12 cellular contexts compared by ENCODE assay signal in the genomic region with DNA sequence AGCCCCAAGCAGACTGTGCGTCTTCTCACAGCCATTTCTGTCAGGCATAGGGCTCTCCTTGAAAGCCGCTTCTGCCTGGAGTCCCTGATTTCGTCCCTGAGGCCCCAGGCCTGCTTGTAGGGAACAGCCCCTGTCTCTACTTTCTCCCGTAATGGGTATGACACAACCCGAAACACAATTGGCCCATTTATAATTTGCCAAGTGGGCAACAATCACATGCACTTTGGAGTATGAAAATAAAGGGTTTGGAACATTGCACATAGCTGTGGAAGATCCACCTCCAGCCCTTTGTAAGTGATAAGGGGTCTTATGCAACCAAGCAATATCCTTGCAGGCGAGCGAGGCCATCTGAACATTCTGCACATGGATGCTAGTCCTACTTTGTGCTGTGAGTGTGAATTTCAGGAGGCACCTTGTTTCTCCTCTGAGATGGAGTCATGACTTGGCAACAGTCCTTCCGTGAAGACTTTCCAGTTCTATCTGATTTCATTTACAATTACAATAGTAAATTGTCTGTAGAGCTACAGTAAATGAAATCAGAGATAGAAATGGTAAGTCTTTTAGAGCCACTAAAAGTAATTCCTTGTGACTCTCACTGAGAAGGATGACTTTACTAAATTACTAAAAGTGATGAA.
A peak's percentile ranks its signal among the peaks of the same experiment; 100 is the strongest.
DNase-seq lines count a peak whose midpoint lies in the region; ATAC-seq and TF ChIP-seq lines count a peak whose summit lies in the region.
"Had no signal": no experiment of that assay in that cellular context is flagged by ENCODE, and none has a peak within 500 bp of the region (broad histone marks: within the 10 kb centered on the region; RNA-seq: fewer than 3 reads in every experiment).

No MANE protein-coding gene starts in this region.

- H3K4me2 ChIP-seq in fibroblast of lung (ENCODE audit: extremely low read depth, insufficient read depth, low read length): no peak overlapping the region
- H3K4me2 ChIP-seq: PC-9 had no signal

- H3K27ac ChIP-seq in ACC112 (ENCODE audit: low read depth, low read length) (0 out of 2 replicates have a peak overlapping the region, but pooled peaks have one; percentile 86), SK-N-MC (peak overlapping the region; percentile 95; the same call in 1 of the 2 replicates), fibroblast of lung (ENCODE audit: insufficient read depth, low read length) (peak overlapping the region; percentile 93)
- H3K27ac ChIP-seq: PC-9 had no signal

- H3K9me3 Mint-ChIP-seq in osteocyte (ENCODE audit: unreplicated experiment): no peaks in the 10 kb centered on the region
- H3K9me3 Mint-ChIP-seq: activated CD4-positive, alpha-beta T cell treated with anti-CD3 and anti-CD28 coated beads, Interleukin-2, amount 10 ng/mL, durations not matched to agents 7 days and 5 days had no signal

- no peak overlapping the region for H3K4me3 Mint-ChIP-seq in osteocyte (ENCODE audit: unreplicated experiment)
- H3K4me3 Mint-ChIP-seq: activated CD4-positive, alpha-beta T cell treated with anti-CD3 and anti-CD28 coated beads, Interleukin-2, amount 10 ng/mL, durations not matched to agents 7 days and 5 days had no signal

- no peak for TF ChIP-seq CTCF in fibroblast of lung (conservative IDR thresholded peaks at IDR 0.05 in 1 of 2, IDR thresholded peaks at IDR 0.05 in 1 of 2; ENCODE audit: low read depth in 1 of 2, low read length in 2 of 2)
- no peak for TF ChIP-seq CTCF in osteocyte (IDR thresholded peaks at IDR 0.05)

- H3K4me1 ChIP-seq in ACC112 (ENCODE audit: control insufficient read depth, insufficient read depth, low read length, unreplicated experiment): peaks cover 28% of the 10 kb centered on the region
- H3K4me1 ChIP-seq in fibroblast of lung (ENCODE audit: control insufficient read depth, extremely low read depth, insufficient read depth, low read length): peaks cover 17% of the 10 kb centered on the region

- H3K27me3 ChIP-seq in ACC112 (ENCODE audit: insufficient read depth, low read length) (no peaks in the 10 kb centered on the region), fibroblast of lung (ENCODE audit: control insufficient read depth, insufficient read depth, low read length) (no peaks in the 10 kb centered on the region)

- H3K27me3 Mint-ChIP-seq in osteocyte (ENCODE audit: unreplicated experiment): no peaks in the 10 kb centered on the region

- peaks cover 48% of the 10 kb centered on the region for H3K4me1 Mint-ChIP-seq in osteocyte (ENCODE audit: unreplicated experiment)
- H3K4me1 Mint-ChIP-seq: activated CD4-positive, alpha-beta T cell treated with anti-CD3 and anti-CD28 coated beads, Interleukin-2, amount 10 ng/mL, durations not matched to agents 7 days and 5 days had no signal

- H3K36me3 Mint-ChIP-seq in osteocyte (ENCODE audit: unreplicated experiment): no peaks in the 10 kb centered on the region

- H3K9me3 ChIP-seq in SK-N-MC (ENCODE audit: low read depth, low read length) (no peaks in the 10 kb centered on the region), fibroblast of lung (ENCODE audit: control insufficient read depth, insufficient read depth, low read depth, low read length) (no peaks in the 10 kb centered on the region)

- H3K4me3 ChIP-seq in ACC112 (ENCODE audit: low read depth, low read length): no peak overlapping the region
- H3K4me3 ChIP-seq in SK-N-MC: no peak overlapping the region
- no peak overlapping the region for H3K4me3 ChIP-seq in fibroblast of lung (replicated peaks in 1 of 4; ENCODE audit: control extremely low read depth in 1 of 4, insufficient read depth in 1 of 4, low read depth in 3 of 4, low read length in 4 of 4)
- H3K4me3 ChIP-seq: PC-9 had no signal

- H3K36me3 ChIP-seq in ACC112 (ENCODE audit: insufficient read depth, low read length): no peaks in the 10 kb centered on the region
- H3K36me3 ChIP-seq in SK-N-MC (ENCODE audit: insufficient read depth, low read length): no peaks in the 10 kb centered on the region
- H3K36me3 ChIP-seq in fibroblast of lung (ENCODE audit: control insufficient read depth, insufficient read depth, low read length): no peaks in the 10 kb centered on the region

- no peak for DNase-seq in SK-N-MC (ENCODE audit: low read depth, low spot score)
- DNase-seq in fibroblast of lung (ENCODE audit: low read depth in 2 of 2): peak in 1 of 2 donors; percentile 55
- no peak for DNase-seq in osteocyte (ENCODE audit: extremely low spot score, unreplicated experiment)
- DNase-seq in cerebellum (ENCODE audit: low spot score): no peak
- DNase-seq in NK-92 (lab: John Stamatoyannopoulos, UW; ENCODE audit: unreplicated experiment): no peak
- DNase-seq: activated CD4-positive, alpha-beta T cell treated with anti-CD3 and anti-CD28 coated beads, Interleukin-2, amount 10 ng/mL, durations not matched to agents 7 days and 5 days; NCI-H187; NCI-H510A; PC-9 had no signal

- H2AFZ ChIP-seq in ACC112 (ENCODE audit: low read length, unreplicated experiment) (peak overlapping the region; percentile 80), fibroblast of lung (ENCODE audit: low read length) (no peak overlapping the region)
- H2AFZ ChIP-seq: PC-9 had no signal

- H3K9ac ChIP-seq in SK-N-MC (ENCODE audit: insufficient read length): no peak overlapping the region
- no peak overlapping the region for H3K9ac ChIP-seq in fibroblast of lung (ENCODE audit: insufficient read depth, low read length)

- H3K79me2 ChIP-seq in ACC112 (ENCODE audit: control insufficient read depth, insufficient read depth, low read length, unreplicated experiment) (no peaks in the 10 kb centered on the region), fibroblast of lung (ENCODE audit: control insufficient read depth, insufficient read depth, low read length) (no peaks in the 10 kb centered on the region)

- H3K27ac Mint-ChIP-seq in osteocyte (ENCODE audit: unreplicated experiment): peak overlapping the region; percentile 90
- H3K27ac Mint-ChIP-seq: activated CD4-positive, alpha-beta T cell treated with anti-CD3 and anti-CD28 coated beads, Interleukin-2, amount 10 ng/mL, durations not matched to agents 7 days and 5 days had no signal

- H4K20me1 ChIP-seq in fibroblast of lung (ENCODE audit: control insufficient read depth, extremely low read depth, insufficient read depth, low read length): no peaks in the 10 kb centered on the region

- ATAC-seq in HG02938 (IDR thresholded peaks at IDR 0.05; ENCODE audit: unreplicated experiment) (no peak), HG03095 (IDR thresholded peaks at IDR 0.05; ENCODE audit: unreplicated experiment) (no peak)
